Comparison of ENCODE assay signal across 23 cellular contexts in the genomic region with DNA sequence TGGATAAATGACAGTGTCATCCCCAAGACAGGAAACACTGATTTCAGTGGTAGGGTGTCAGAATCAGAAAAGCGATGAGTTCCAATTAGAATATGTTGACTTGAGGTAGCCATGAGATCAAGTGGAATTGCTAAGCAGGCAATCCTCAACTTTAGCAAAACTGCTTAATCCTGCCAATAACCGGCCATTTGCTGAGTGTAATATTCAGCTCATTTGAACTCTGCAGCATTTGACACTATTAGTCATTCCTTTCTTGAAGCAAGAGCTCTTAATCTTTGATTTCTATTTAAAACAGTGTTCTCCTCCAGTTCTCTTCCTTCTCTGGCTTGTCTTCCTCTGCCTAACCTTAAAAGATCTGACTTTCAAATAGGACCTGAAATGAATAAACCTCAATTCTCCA.
"Had no signal": no experiment of that assay in that cellular context is flagged by ENCODE, and none has a peak within 500 bp of the region (broad histone marks: within the 10 kb centered on the region; RNA-seq: fewer than 3 reads in every experiment).

No MANE protein-coding gene starts in this region.

- H3K4me3 Mint-ChIP-seq: activated naive CD8-positive, alpha-beta T cell treated with anti-CD3 and anti-CD28 coated beads for 36 hours; activated T-cell treated with anti-CD3 and anti-CD28 coated beads, Interleukin-2, amount 50 U/mL, for 4 hours; central memory CD8-positive, alpha-beta T cell; effector memory CD8-positive, alpha-beta T cell; memory B cell; naive B cell had no signal

- FAIRE-seq: TTC549 had no signal

- ATAC-seq: activated T-cell treated with anti-CD3 and anti-CD28 coated beads, Interleukin-2, amount 50 U/mL, for 4 hours; effector memory CD8-positive, alpha-beta T cell; gastrocnemius medialis; left colon; stimulated activated naive CD8-positive, alpha-beta T cell treated with anti-CD3 and anti-CD28 coated beads, Interleukin-15, Interleukin-2, amounts not matched to agents 100 U/mL and 50 U/mL, for 24 hours; upper lobe of right lung had no signal

- H3K27ac ChIP-seq: breast epithelium, colonic mucosa, dorsolateral prefrontal cortex, gastrocnemius medialis, SK-N-MC, upper lobe of right lung, WERI-Rb-1 had no signal

- H3K27me3 ChIP-seq: breast epithelium, colonic mucosa, esophagus muscularis mucosa, gastrocnemius medialis, upper lobe of right lung had no signal

- DNase-seq: activated CD4-positive, alpha-beta T cell treated with anti-CD3 and anti-CD28 coated beads, Interleukin-2, amount 50 U/mL, for 48 hours; activated CD8-positive, alpha-beta memory T cell treated with anti-CD3 and anti-CD28 coated beads, Interleukin-2, amount 50 U/mL, for 48 hours; activated naive CD4-positive, alpha-beta T cell treated with Interleukin-2 at 50 U/mL for 16 hours; activated naive CD8-positive, alpha-beta T cell treated with anti-CD3 and anti-CD28 coated beads for 36 hours; activated T-cell treated with anti-CD3 and anti-CD28 coated beads, Interleukin-2, amount 50 U/mL, for 4 hours; colonic mucosa; dorsolateral prefrontal cortex; effector memory CD8-positive, alpha-beta T cell; gastrocnemius medialis; islet precursor cell; left colon; naive B cell; nucleus accumbens; stimulated activated CD4-positive, alpha-beta T cell treated with anti-CD3 and anti-CD28 coated beads, Interleukin-4, amount 100 ng/mL, for 4 hours; stimulated activated naive CD8-positive, alpha-beta T cell treated with anti-CD3 and anti-CD28 coated beads, Interleukin-15, Interleukin-2, amounts not matched to agents 100 U/mL and 50 U/mL, for 24 hours; upper lobe of right lung; WERI-Rb-1 had no signal

- H3K9me3 ChIP-seq: breast epithelium, colonic mucosa, esophagus muscularis mucosa, gastrocnemius medialis, upper lobe of right lung had no signal

- H3K9me3 Mint-ChIP-seq: activated naive CD8-positive, alpha-beta T cell treated with anti-CD3 and anti-CD28 coated beads for 36 hours; activated T-cell treated with anti-CD3 and anti-CD28 coated beads, Interleukin-2, amount 50 U/mL, for 4 hours; central memory CD8-positive, alpha-beta T cell; effector memory CD8-positive, alpha-beta T cell; memory B cell; naive B cell had no signal

- H3K4me1 ChIP-seq: breast epithelium, colonic mucosa, upper lobe of right lung had no signal

- H3K27ac Mint-ChIP-seq: activated naive CD8-positive, alpha-beta T cell treated with anti-CD3 and anti-CD28 coated beads for 36 hours; effector memory CD8-positive, alpha-beta T cell; memory B cell; naive B cell had no signal

- H3K4me3 ChIP-seq: breast epithelium, colonic mucosa, dorsolateral prefrontal cortex, esophagus muscularis mucosa, gastrocnemius medialis, SK-N-MC, upper lobe of right lung had no signal

- H3K36me3 Mint-ChIP-seq: activated naive CD8-positive, alpha-beta T cell treated with anti-CD3 and anti-CD28 coated beads for 36 hours; memory B cell; naive B cell had no signal

- H3K36me3 ChIP-seq: breast epithelium, colonic mucosa, esophagus muscularis mucosa, gastrocnemius medialis, upper lobe of right lung, WERI-Rb-1 had no signal

- H3K4me1 Mint-ChIP-seq: activated naive CD8-positive, alpha-beta T cell treated with anti-CD3 and anti-CD28 coated beads for 36 hours; central memory CD8-positive, alpha-beta T cell; memory B cell; naive B cell had no signal
